Comparison of ENCODE assay signal across 11 cellular contexts in genomic region chr1:47725000-47725731, GRCh38.
A peak's percentile ranks its signal among the peaks of the same experiment; 100 is the strongest.
DNase-seq lines count a peak whose midpoint lies in the region; TF ChIP-seq lines count a peak whose summit lies in the region.
"Had no signal": no experiment of that assay in that cellular context is flagged by ENCODE, and none has a peak within 500 bp of the region (broad histone marks: within the 10 kb centered on the region; RNA-seq: fewer than 3 reads in every experiment).

No MANE protein-coding gene starts in this region.

- H2BK5ac ChIP-seq in H9 (ENCODE audit: insufficient read length, low read length) = no peak overlapping the region

- H3K4me1 ChIP-seq in H9 (ENCODE audit: insufficient read depth, low read length) = no peaks in the 10 kb centered on the region

- no peak overlapping the region for H3K56ac ChIP-seq in H9 (ENCODE audit: insufficient read length, low read depth, low read length)

- peaks cover 18% of the 10 kb centered on the region; the same call in 1 of the 2 replicates for H3K27me3 ChIP-seq in H9 (ENCODE audit: insufficient read depth, low read length)

- no peak overlapping the region for H2AFZ ChIP-seq in H9 (ENCODE audit: low read length)

- no peak overlapping the region for H3K27ac Mint-ChIP-seq in H9
- H3K27ac Mint-ChIP-seq in activated naive CD4-positive, alpha-beta T cell treated with anti-CD3 and anti-CD28 coated beads, Interleukin-2, amount 10 ng/mL, durations not matched to agents 7 days and 5 days = no peak overlapping the region
- H3K27ac Mint-ChIP-seq in activated CD4-positive, alpha-beta T cell treated with anti-CD3 and anti-CD28 coated beads, Interleukin-2, amount 10 ng/mL, durations not matched to agents 7 days and 5 days = no peak overlapping the region
- H3K27ac Mint-ChIP-seq: activated T-cell treated with anti-CD3 and anti-CD28 coated beads, Interleukin-2, amount 50 U/mL, for 72 hours; stimulated activated naive CD8-positive, alpha-beta T cell treated with anti-CD3 and anti-CD28 coated beads, Interleukin-15, amount 100 ng/mL, for 72 hours had no signal

- H3K9me3 ChIP-seq in H9 (ENCODE audit: control insufficient read depth, low read depth, low read length) = no peaks in the 10 kb centered on the region

- no peaks in the 10 kb centered on the region for H3K79me2 ChIP-seq in H9 (ENCODE audit: insufficient read depth, low read length)

- H4K8ac ChIP-seq in H9 (replicated peaks; ENCODE audit: insufficient read length, low read depth, low read length) = no peak overlapping the region

- H4K91ac ChIP-seq in H9 (ENCODE audit: insufficient read length, low read depth, low read length) = no peak overlapping the region

- H3K36me3 Mint-ChIP-seq in H9 (ENCODE audit: insufficient read depth in 1 of 3, low read depth in 3 of 3) = no peaks in the 10 kb centered on the region
- no peaks in the 10 kb centered on the region for H3K36me3 Mint-ChIP-seq in activated naive CD4-positive, alpha-beta T cell treated with anti-CD3 and anti-CD28 coated beads, Interleukin-2, amount 10 ng/mL, durations not matched to agents 7 days and 5 days
- no peaks in the 10 kb centered on the region for H3K36me3 Mint-ChIP-seq in activated CD4-positive, alpha-beta T cell treated with anti-CD3 and anti-CD28 coated beads, Interleukin-2, amount 10 ng/mL, durations not matched to agents 7 days and 5 days (ENCODE audit: low read depth)

- no peak overlapping the region for H3T11ph ChIP-seq in H9 (ENCODE audit: low read length)

- no peak overlapping the region for H4K5ac ChIP-seq in H9 (ENCODE audit: insufficient read length, low read depth, low read length)

- DNase-seq in H9 = peak; percentile 71
- DNase-seq in OCI-M1 (lab: John Stamatoyannopoulos, UW) = peak; percentile 15
- peak; percentile 59 for DNase-seq in cardiac septum (ENCODE audit: low spot score)
- peak; percentile 84 for DNase-seq in posterior vena cava (ENCODE audit: low spot score)
- no peak for DNase-seq in NAMALWA (ENCODE audit: low spot score)
- no peak for DNase-seq in NCI-H2029 treated with DMSO at 0.1 percent for 48 hours (lab: John Stamatoyannopoulos, UW)
- no peak for DNase-seq in activated naive CD4-positive, alpha-beta T cell treated with anti-CD3 and anti-CD28 coated beads, Interleukin-2, amount 10 ng/mL, durations not matched to agents 7 days and 5 days
- no peak for DNase-seq in activated CD4-positive, alpha-beta T cell treated with anti-CD3 and anti-CD28 coated beads, Interleukin-2, amount 10 ng/mL, durations not matched to agents 7 days and 5 days
- DNase-seq: activated T-cell treated with anti-CD3 and anti-CD28 coated beads, Interleukin-2, amount 50 U/mL, for 72 hours; kidney glomerular epithelial cell; stimulated activated naive CD8-positive, alpha-beta T cell treated with anti-CD3 and anti-CD28 coated beads, Interleukin-15, amount 100 ng/mL, for 72 hours had no signal

- no peak overlapping the region for H2AK5ac ChIP-seq in H9 (ENCODE audit: insufficient read length, low read length)

- no peak overlapping the region for H3K4ac ChIP-seq in H9 (ENCODE audit: low read depth, low read length)

- H3K14ac ChIP-seq in H9 (ENCODE audit: insufficient read depth, low read length) = peak overlapping the region; percentile 72; the same call in 1 of the 2 replicates

- TF ChIP-seq CTCF in H9 (conservative IDR thresholded peaks at IDR 0.05) = peak; percentile 56

- H3K23me2 ChIP-seq in H9 (ENCODE audit: insufficient read length, low read depth, low read length, poor library complexity, severe bottlenecking) = peaks cover 7% of the 10 kb centered on the region

- H3K9ac ChIP-seq in H9 (ENCODE audit: extremely low read depth, insufficient read length, low read length) = no peak overlapping the region

- CTCF ChIA-PET in activated naive CD4-positive, alpha-beta T cell treated with anti-CD3 and anti-CD28 coated beads, Interleukin-2, amount 10 ng/mL, durations not matched to agents 7 days and 5 days (lab: Charles Lee) = interaction anchor here (1.0 to 5.8 kb wide), 12 partner anchors 8 to 336 kb away, joined by 3 to 40 read pairs (median 9); partner anchors contain the start of gene FOXD2
- CTCF ChIA-PET in activated CD4-positive, alpha-beta T cell treated with anti-CD3 and anti-CD28 coated beads, Interleukin-2, amount 10 ng/mL, durations not matched to agents 7 days and 5 days (lab: Charles Lee) = interaction anchor here (0.8 to 1.5 kb wide), 6 partner anchors 8 to 546 kb away, joined by 3 to 8 read pairs (median 4); no protein-coding TSS in a partner anchor

- no CpG with 5 or more reads among the region's 53 CpGs for WGBS in H9 (ENCODE audit: extremely low coverage, insufficient read length, low lambda C conversion rate)

- H2BK15ac ChIP-seq in H9 (ENCODE audit: low read depth, low read length) = no peak overlapping the region

- POLR2A ChIA-PET in activated CD4-positive, alpha-beta T cell treated with anti-CD3 and anti-CD28 coated beads, Interleukin-2, amount 10 ng/mL, durations not matched to agents 7 days and 5 days (lab: Charles Lee) = no interaction called here

- intact Hi-C loops in cardiac septum (cut with DNase I) = loop anchor here (5.0 kb wide), 2 partner anchors 293 to 548 kb away; no protein-coding TSS in a partner anchor
- intact Hi-C loops in posterior vena cava (cut with DNase I) = loop anchor here in 1 of 2 donors (5.0 kb wide), 1 partner anchor 293 kb away; no protein-coding TSS in a partner anchor

- H3K9me3 Mint-ChIP-seq in H9 = no peaks in the 10 kb centered on the region
- no peaks in the 10 kb centered on the region for H3K9me3 Mint-ChIP-seq in activated naive CD4-positive, alpha-beta T cell treated with anti-CD3 and anti-CD28 coated beads, Interleukin-2, amount 10 ng/mL, durations not matched to agents 7 days and 5 days
- no peaks in the 10 kb centered on the region for H3K9me3 Mint-ChIP-seq in activated CD4-positive, alpha-beta T cell treated with anti-CD3 and anti-CD28 coated beads, Interleukin-2, amount 10 ng/mL, durations not matched to agents 7 days and 5 days
- H3K9me3 Mint-ChIP-seq: activated T-cell treated with anti-CD3 and anti-CD28 coated beads, Interleukin-2, amount 50 U/mL, for 72 hours; stimulated activated naive CD8-positive, alpha-beta T cell treated with anti-CD3 and anti-CD28 coated beads, Interleukin-15, amount 100 ng/mL, for 72 hours had no signal

- no peak overlapping the region for H3K27ac ChIP-seq in H9 (ENCODE audit: insufficient read length, low read depth, low read length)

- peaks cover 87% of the 10 kb centered on the region for H3K27me3 Mint-ChIP-seq in H9 (ENCODE audit: low read depth)
- peaks cover 70% of the 10 kb centered on the region for H3K27me3 Mint-ChIP-seq in activated naive CD4-positive, alpha-beta T cell treated with anti-CD3 and anti-CD28 coated beads, Interleukin-2, amount 10 ng/mL, durations not matched to agents 7 days and 5 days
- peaks cover 38% of the 10 kb centered on the region for H3K27me3 Mint-ChIP-seq in activated CD4-positive, alpha-beta T cell treated with anti-CD3 and anti-CD28 coated beads, Interleukin-2, amount 10 ng/mL, durations not matched to agents 7 days and 5 days

- no peak overlapping the region for H2BK20ac ChIP-seq in H9 (ENCODE audit: low read depth, low read length, poor library complexity, severe bottlenecking)

- peak overlapping the region; percentile 8 to 60; a peak in 4 of 5 replicates for H3K4me3 Mint-ChIP-seq in H9
- no peak overlapping the region for H3K4me3 Mint-ChIP-seq in activated naive CD4-positive, alpha-beta T cell treated with anti-CD3 and anti-CD28 coated beads, Interleukin-2, amount 10 ng/mL, durations not matched to agents 7 days and 5 days
- no peak overlapping the region for H3K4me3 Mint-ChIP-seq in activated CD4-positive, alpha-beta T cell treated with anti-CD3 and anti-CD28 coated beads, Interleukin-2, amount 10 ng/mL, durations not matched to agents 7 days and 5 days

- no peaks in the 10 kb centered on the region for H4K20me1 ChIP-seq in H9 (ENCODE audit: control insufficient read depth, insufficient read depth, insufficient read length)

- peaks cover 9 to 11% of the 10 kb centered on the region in 2 experiments for H3K4me1 Mint-ChIP-seq in H9
- H3K4me1 Mint-ChIP-seq in activated naive CD4-positive, alpha-beta T cell treated with anti-CD3 and anti-CD28 coated beads, Interleukin-2, amount 10 ng/mL, durations not matched to agents 7 days and 5 days = peaks cover 5% of the 10 kb centered on the region
- no peaks in the 10 kb centered on the region for H3K4me1 Mint-ChIP-seq in activated CD4-positive, alpha-beta T cell treated with anti-CD3 and anti-CD28 coated beads, Interleukin-2, amount 10 ng/mL, durations not matched to agents 7 days and 5 days

- peak overlapping the region; percentile 42 for H3K4me2 ChIP-seq in H9 (ENCODE audit: insufficient read depth, insufficient read length, low read length)

- no peaks in the 10 kb centered on the region for H3K79me1 ChIP-seq in H9 (ENCODE audit: insufficient read depth, low read depth, low read length, poor library complexity, severe bottlenecking)

- H2BK120ac ChIP-seq in H9 (ENCODE audit: low read depth, low read length, poor library complexity, severe bottlenecking) = no peak overlapping the region

- H2BK12ac ChIP-seq in H9 (ENCODE audit: insufficient read length, low read depth, low read length) = no peak overlapping the region

- H3K18ac ChIP-seq in H9 (ENCODE audit: insufficient read length, low read depth, low read length) = no peak overlapping the region

- no peak overlapping the region for H3K23ac ChIP-seq in H9 (ENCODE audit: insufficient read length, low read depth, low read length)

Comparison
In these comparisons a context has a peak if more than half of its experiments do, and no peak if none do; other contexts are left out.
1. DNase-seq: peak in H9 (single experiment), OCI-M1 (single experiment), cardiac septum (single experiment) and posterior vena cava (single experiment); none in NAMALWA (single experiment), NCI-H2029 treated with DMSO at 0.1 percent for 48 hours (single experiment), activated naive CD4-positive, alpha-beta T cell treated with anti-CD3 and anti-CD28 coated beads, Interleukin-2, amount 10 ng/mL, durations not matched to agents 7 days and 5 days (single experiment) and activated CD4-positive, alpha-beta T cell treated with anti-CD3 and anti-CD28 coated beads, Interleukin-2, amount 10 ng/mL, durations not matched to agents 7 days and 5 days (single experiment).
2. H3K4me3 Mint-ChIP-seq: peak in H9 (2 of 2); none in activated naive CD4-positive, alpha-beta T cell treated with anti-CD3 and anti-CD28 coated beads, Interleukin-2, amount 10 ng/mL, durations not matched to agents 7 days and 5 days (single experiment) and activated CD4-positive, alpha-beta T cell treated with anti-CD3 and anti-CD28 coated beads, Interleukin-2, amount 10 ng/mL, durations not matched to agents 7 days and 5 days (single experiment).